In genomic region chr9:35257986-35258664, GRCh38 we compare ENCODE assay signal across 12 cellular contexts.
A peak's percentile ranks its signal among the peaks of the same experiment; 100 is the strongest.
DNase-seq lines count a peak whose midpoint lies in the region; ATAC-seq and TF ChIP-seq lines count a peak whose summit lies in the region.
"Had no signal": no experiment of that assay in that cellular context is flagged by ENCODE, and none has a peak within 500 bp of the region (broad histone marks: within the 10 kb centered on the region; RNA-seq: fewer than 3 reads in every experiment).

No MANE protein-coding gene starts in this region.

- ATAC-seq in GM23338 = no peak
- no peak for ATAC-seq in GM21786 (IDR thresholded peaks at IDR 0.05; ENCODE audit: unreplicated experiment)

- 0 out of 2 replicates have a peak overlapping the region, but pooled peaks have one; percentile 5 for H3K27ac ChIP-seq in GM23338 (ENCODE audit: low read depth)
- H3K27ac ChIP-seq in epithelial cell of prostate = peak overlapping the region; percentile 39
- peak overlapping the region; percentile 66 for H3K27ac ChIP-seq in neutrophil

- DNase-seq in GM23338 (ENCODE audit: low spot score) (no peak), NOMO-1 treated with DMSO at 0.1 percent for 48 hours (lab: John Stamatoyannopoulos, UW; ENCODE audit: unreplicated experiment) (peak; percentile 73), epithelial cell of prostate (ENCODE audit: low read depth, low spot score) (no peak), HFFc6 (no peak), NCI-H1694 treated with DMSO at 0.1 percent for 48 hours (lab: John Stamatoyannopoulos, UW) (no peak), ACHN (no peak)
- DNase-seq: activated gamma-delta T cell, NCI-H510A had no signal

- H3K4me3 Mint-ChIP-seq in GM23338 (no peak overlapping the region), HFFc6 (no peak overlapping the region)
- H3K4me3 Mint-ChIP-seq: activated CD4-positive, alpha-beta T cell treated with anti-CD3 and anti-CD28 coated beads for 36 hours; endodermal cell had no signal

- in situ Hi-C loops in ACHN (cut with HindIII; ENCODE audit: low pct_ligation_motif_present, low pct_unique_long_range_greater_than_20kb, low sequenced_read_pairs) = no loop called here

- H3K4me3 ChIP-seq in GM23338 (no peak overlapping the region), neutrophil (ENCODE audit: low read depth in 1 of 2, low read length in 1 of 2) (peak overlapping the region in 1 of 2 experiments; percentile 19)

- peaks cover 8% of the 10 kb centered on the region for H3K4me1 Mint-ChIP-seq in GM23338
- no peaks in the 10 kb centered on the region for H3K4me1 Mint-ChIP-seq in HFFc6 (ENCODE audit: low read depth)
- H3K4me1 Mint-ChIP-seq: activated CD4-positive, alpha-beta T cell treated with anti-CD3 and anti-CD28 coated beads for 36 hours had no signal

- H3K27me3 Mint-ChIP-seq in GM23338 (ENCODE audit: insufficient read depth, low read depth, poor library complexity) (peaks cover 2% of the 10 kb centered on the region), HFFc6 (ENCODE audit: insufficient read depth) (no peaks in the 10 kb centered on the region)

- no peaks in the 10 kb centered on the region for H3F3A ChIP-seq in GM23338 (replicated peaks; ENCODE audit: low read depth)

- no peak overlapping the region for H2AFZ ChIP-seq in GM23338

- no peaks in the 10 kb centered on the region for H4K20me1 ChIP-seq in GM23338 (replicated peaks; ENCODE audit: insufficient read depth)

- H3K4me2 ChIP-seq in GM23338 = no peak overlapping the region

- H3K27ac Mint-ChIP-seq in GM23338 (no peak overlapping the region), HFFc6 (no peak overlapping the region)
- H3K27ac Mint-ChIP-seq: activated CD4-positive, alpha-beta T cell treated with anti-CD3 and anti-CD28 coated beads for 36 hours; endodermal cell had no signal

- H3K9me3 Mint-ChIP-seq in GM23338 (no peaks in the 10 kb centered on the region), HFFc6 (no peaks in the 10 kb centered on the region)
- H3K9me3 Mint-ChIP-seq: endodermal cell had no signal

- H3K36me3 Mint-ChIP-seq in GM23338 (ENCODE audit: low read depth) (no peaks in the 10 kb centered on the region), HFFc6 (ENCODE audit: low read depth) (no peaks in the 10 kb centered on the region)

- no peaks in the 10 kb centered on the region for H3K9me2 ChIP-seq in GM23338 (ENCODE audit: insufficient read depth)

- TF ChIP-seq CTCF in GM23338 (conservative IDR thresholded peaks at IDR 0.05; ENCODE audit: low read depth in 2 of 2) = no peak
- no peak for TF ChIP-seq CTCF in neutrophil (IDR thresholded peaks at IDR 0.05)
- no peak for TF ChIP-seq CTCF in HFFc6 (IDR thresholded peaks at IDR 0.05)

- no peaks in the 10 kb centered on the region for H3K79me2 ChIP-seq in GM23338 (replicated peaks; ENCODE audit: insufficient read depth)

- H3K4me1 ChIP-seq in GM23338 (ENCODE audit: insufficient read depth) = no peaks in the 10 kb centered on the region
- H3K4me1 ChIP-seq in neutrophil (ENCODE audit: control insufficient read depth in 1 of 2, insufficient read depth in 1 of 2, low read depth in 1 of 2, low read length in 1 of 2) = peaks cover 27% of the 10 kb centered on the region in 2 experiments

- H3K36me3 ChIP-seq in GM23338 (ENCODE audit: insufficient read depth) (no peaks in the 10 kb centered on the region), neutrophil (no peaks in the 10 kb centered on the region)

- no peaks in the 10 kb centered on the region for H3K9me3 ChIP-seq in neutrophil

- H3K27me3 ChIP-seq in GM23338 (ENCODE audit: insufficient read depth) (no peaks in the 10 kb centered on the region), neutrophil (no peaks in the 10 kb centered on the region)

TF ChIP-seq in GM23338, 12 proteins besides CTCF, POLR2A, EP300 and RAD21:
- TF ChIP-seq EZH2phosphoT487 (IDR thresholded peaks at IDR 0.05; ENCODE audit: unreplicated experiment) (no peak), REST (IDR thresholded peaks at IDR 0.05; ENCODE audit: unreplicated experiment) (no peak), ZNF114 (CRISPR knock-in tag; IDR thresholded peaks at IDR 0.05) (no peak), EZH2 (IDR thresholded peaks at IDR 0.05; ENCODE audit: low read depth, unreplicated experiment) (no peak), JUNB (IDR thresholded peaks at IDR 0.05; ENCODE audit: unreplicated experiment) (no peak)

Comparison
In these comparisons a context has a peak if more than half of its experiments do, and no peak if none do; other contexts are left out.
1. H3K27ac ChIP-seq: peak in every context shown above with its lines; median percentile 66 in neutrophil; 39 in epithelial cell of prostate; 5 in GM23338.